In the genomic region with DNA sequence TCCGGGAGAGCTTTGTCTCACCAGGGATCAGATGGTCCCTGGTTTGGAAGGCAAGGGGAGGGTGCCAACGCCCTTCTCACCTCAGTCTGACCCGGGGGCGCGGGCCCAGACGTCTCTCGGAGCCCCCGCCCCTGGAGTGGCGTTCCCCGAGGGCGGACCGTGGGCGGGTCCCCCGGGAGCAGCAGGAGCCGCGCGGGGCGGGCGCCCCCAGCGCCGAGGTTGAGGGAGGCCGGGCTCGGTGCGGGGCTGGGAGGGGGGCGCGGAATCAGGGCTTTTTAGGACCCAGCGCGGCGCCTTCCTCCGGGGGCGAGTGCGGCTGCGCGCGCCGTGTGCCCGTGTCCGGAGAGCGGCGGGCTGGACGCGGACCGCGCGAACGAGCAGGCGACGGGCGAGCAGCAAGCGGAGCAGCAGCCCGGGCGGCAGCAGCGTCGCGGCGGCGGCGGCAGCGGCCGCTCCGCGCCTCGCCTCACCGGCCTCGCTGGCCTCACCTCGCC, we compare ENCODE assay signal across 9 cellular contexts. TPM values are rescaled to one million over a fixed set of nuclear protein-coding genes. Genes with fewer than 3 reads are reported as not detected.
DNase-seq lines count a peak whose midpoint lies in the region; ATAC-seq and TF ChIP-seq lines count a peak whose summit lies in the region.
"Had no signal": no experiment of that assay in that cellular context is flagged by ENCODE, and none has a peak within 500 bp of the region (broad histone marks: within the 10 kb centered on the region; RNA-seq: fewer than 3 reads in every experiment).

A gene (plus strand): TSS at position 364 of the 494 bp plus-strand sequence. CDS start 1,222 bp downstream, outside the sequence.

- H3K36me3 ChIP-seq in lower lobe of right lung, result no peaks in the 10 kb centered on the region
- no peaks in the 10 kb centered on the region for H3K36me3 ChIP-seq in upper lobe of right lung

- no peaks in the 10 kb centered on the region for H3K9me3 Mint-ChIP-seq in activated naive CD4-positive, alpha-beta T cell treated with anti-CD3 and anti-CD28 coated beads, Interleukin-2, amount 50 U/mL, for 24 hours

- H3K27me3 Mint-ChIP-seq in activated naive CD4-positive, alpha-beta T cell treated with anti-CD3 and anti-CD28 coated beads, Interleukin-2, amount 50 U/mL, for 24 hours, result peaks cover 35% of the 10 kb centered on the region

- H3K27me3 ChIP-seq in lower lobe of right lung (ENCODE audit: low read depth), result peaks cover 78% of the 10 kb centered on the region
- peaks cover 74% of the 10 kb centered on the region for H3K27me3 ChIP-seq in upper lobe of right lung

- H3K4me1 ChIP-seq in lower lobe of right lung, result peaks cover 10% of the 10 kb centered on the region
- H3K4me1 ChIP-seq in upper lobe of right lung, result peaks cover 3% of the 10 kb centered on the region

- H3K4me3 ChIP-seq in coronary artery (peak within 1 kb of the TSS; percentile 69), lower lobe of right lung (peak within 1 kb of the TSS; percentile 37), upper lobe of right lung (peak within 1 kb of the TSS; percentile 40)

- DNase-seq in activated naive CD4-positive, alpha-beta T cell treated with anti-CD3 and anti-CD28 coated beads, Interleukin-2, amount 50 U/mL, for 16 hours, result no peak
- peak; percentile 63 to 93 for DNase-seq in NCI-H526 (lab: John Stamatoyannopoulos, UW)
- DNase-seq in coronary artery (ENCODE audit: low spot score), result no peak
- no peak for DNase-seq in lower lobe of right lung
- peak; percentile 67 for DNase-seq in upper lobe of right lung

- TF ChIP-seq CTCF in coronary artery (IDR thresholded peaks at IDR 0.05) (no peak), lower lobe of right lung (IDR thresholded peaks at IDR 0.05) (no peak), upper lobe of right lung (IDR thresholded peaks at IDR 0.05) (no peak)

- H3K9me3 ChIP-seq in lower lobe of right lung (no peaks in the 10 kb centered on the region), upper lobe of right lung (no peaks in the 10 kb centered on the region)

- H3K27ac Mint-ChIP-seq in activated naive CD4-positive, alpha-beta T cell treated with anti-CD3 and anti-CD28 coated beads, Interleukin-2, amount 50 U/mL, for 24 hours, result no peak within 1 kb of the TSS

- peak within 1 kb of the TSS; percentile 51 for H3K4me3 Mint-ChIP-seq in activated naive CD4-positive, alpha-beta T cell treated with anti-CD3 and anti-CD28 coated beads, Interleukin-2, amount 50 U/mL, for 24 hours

- H3K4me1 Mint-ChIP-seq in activated naive CD4-positive, alpha-beta T cell treated with anti-CD3 and anti-CD28 coated beads, Interleukin-2, amount 50 U/mL, for 24 hours, result peaks cover 6% of the 10 kb centered on the region

- intact Hi-C loops in lower lobe of right lung (cut with DNase I), result no loop called here
- intact Hi-C loops in upper lobe of right lung (cut with DNase I), result no loop called here

- H3K27ac ChIP-seq in coronary artery (no peak within 1 kb of the TSS), lower lobe of right lung (no peak within 1 kb of the TSS), upper lobe of right lung (no peak within 1 kb of the TSS)
- H3K27ac ChIP-seq: epithelial cell of prostate had no signal

- ATAC-seq in lower lobe of right lung, result peak; percentile 10 to 35
- ATAC-seq in upper lobe of right lung, result peak; percentile 32
- no peak for ATAC-seq in GM19463 (IDR thresholded peaks at IDR 0.05; ENCODE audit: unreplicated experiment)
- ATAC-seq in HG03571 (IDR thresholded peaks at IDR 0.05; ENCODE audit: unreplicated experiment), result no peak

- no peaks in the 10 kb centered on the region for H3K36me3 Mint-ChIP-seq in activated naive CD4-positive, alpha-beta T cell treated with anti-CD3 and anti-CD28 coated beads, Interleukin-2, amount 50 U/mL, for 24 hours

RNA-seq across cellular contexts. Expression of the gene that starts here (rescaled TPM):
- not detected for total RNA-seq in lower lobe of right lung
- not detected for total RNA-seq in upper lobe of right lung

Comparison
In these comparisons a context has a peak if more than half of its experiments do, and no peak if none do; other contexts are left out.
1. Peak in ATAC-seq and H3K4me3 ChIP-seq in lower lobe of right lung; RNA of the gene not detected or under 1 TPM.
2. Peak in DNase-seq, ATAC-seq and H3K4me3 ChIP-seq in upper lobe of right lung; RNA of the gene not detected or under 1 TPM.
3. DNase-seq: peak in NCI-H526 (2 of 2); none in activated naive CD4-positive, alpha-beta T cell treated with anti-CD3 and anti-CD28 coated beads, Interleukin-2, amount 50 U/mL, for 16 hours (single experiment), coronary artery (single experiment) and lower lobe of right lung (single experiment).
4. Peak in every context shown above with its lines, with median percentiles within 50 percentile points of each other: H3K4me3 ChIP-seq.